Comparison of ENCODE assay signal across 40 cellular contexts in the genomic region with DNA sequence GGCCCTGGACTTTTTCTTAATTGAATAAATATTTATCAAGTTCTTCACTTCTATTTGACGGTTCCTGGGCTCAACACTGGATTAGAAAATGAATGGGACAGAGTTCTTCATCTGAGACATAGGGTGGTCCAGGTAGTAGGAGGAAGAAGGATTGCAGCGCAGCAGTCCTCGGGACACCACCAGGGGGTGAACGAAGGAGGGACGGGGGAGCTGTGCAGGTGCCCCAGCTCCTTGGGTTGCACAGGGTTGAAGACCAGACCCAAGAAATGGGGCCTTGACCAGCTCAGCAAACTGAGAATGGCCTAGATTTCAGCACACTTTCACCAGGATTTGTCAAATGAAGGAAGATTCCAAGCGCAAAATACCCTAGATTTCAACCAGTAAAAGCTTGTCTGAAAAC. TPM values are rescaled to one million over a fixed set of nuclear protein-coding genes. Genes with fewer than 3 reads are reported as not detected.
"Had no signal": no experiment of that assay in that cellular context is flagged by ENCODE, and none has a peak within 500 bp of the region (broad histone marks: within the 10 kb centered on the region; RNA-seq: fewer than 3 reads in every experiment).

No MANE protein-coding gene starts in this region.

- ATAC-seq: activated CD8-positive, alpha-beta T cell treated with anti-CD3 and anti-CD28 coated beads for 36 hours; activated T-cell treated with anti-CD3 and anti-CD28 coated beads, Interleukin-2, amount 50 U/mL, for 72 hours; activated T-helper 17 cell treated with anti-CD3 and anti-CD28 coated beads, Interleukin-2, amount 50 U/mL, for 72 hours; body of pancreas; PC-3; T-cell had no signal

- DNase-seq: activated CD4-positive, alpha-beta T cell treated with anti-CD3 and anti-CD28 coated beads for 1 hour; activated CD4-positive, alpha-beta T cell treated with anti-CD3 and anti-CD28 coated beads for 48 hours; activated CD4-positive, CD25-positive, alpha-beta regulatory T cell; activated CD8-positive, alpha-beta T cell treated with anti-CD3 and anti-CD28 coated beads for 36 hours; activated effector memory CD4-positive, alpha-beta T cell treated with anti-CD3 and anti-CD28 coated beads, Interleukin-2, amount 50 U/mL, for 16 hours; activated naive CD4-positive, alpha-beta T cell treated with Interleukin-2 at 50 U/mL for 16 hours; activated naive CD8-positive, alpha-beta T cell treated with anti-CD3 and anti-CD28 coated beads, Interleukin-2, amount 10 ng/mL, durations not matched to agents 7 days and 5 days; activated T-cell treated with anti-CD3 and anti-CD28 coated beads, Interleukin-2, amount 50 U/mL, for 1 hour; activated T-cell treated with anti-CD3 and anti-CD28 coated beads, Interleukin-2, amount 50 U/mL, for 72 hours; adrenal gland; body of pancreas; Kasumi-1; KG1; MG63; NCI-H1048; NCI-H1105 treated with DMSO at 0.1 percent for 48 hours; NCI-H1436; NCI-H1694; NCI-H1930; NCI-H2081 treated with DMSO at 0.1 percent for 48 hours; NCI-H226; NCI-H446 treated with DMSO at 0.1 percent for 48 hours; NCI-H524; NCI-H69; NCI-H82; PC-3; Peyer's patch; RPMI8226; SHP77 treated with DMSO at 0.1 percent for 48 hours; SK-N-SH; T-cell; T-helper 2 cell; T-helper 9 cell had no signal

- H3K4me3 ChIP-seq: adrenal gland, body of pancreas, MG63, Peyer's patch, SJSA1 had no signal

- H3K27ac ChIP-seq: adrenal gland, body of pancreas, Peyer's patch, SJSA1, VCaP had no signal

- FAIRE-seq: astrocyte, bronchial epithelial cell had no signal

- H3K4me2 ChIP-seq: SK-N-SH had no signal

- H3K9ac ChIP-seq: SK-N-SH had no signal

- H3K27me3 ChIP-seq: adrenal gland, body of pancreas, MG63, Peyer's patch, SJSA1 had no signal

- H3K9me3 ChIP-seq: adrenal gland, body of pancreas, MG63, Peyer's patch, SJSA1, SK-N-SH had no signal

RNA-seq across cellular contexts. Expression of a gene that starts 32.1 kb away (rescaled TPM):
- total RNA-seq: activated CD8-positive, alpha-beta memory T cell treated with anti-CD3 and anti-CD28 coated beads for 36 hours; activated CD8-positive, alpha-beta T cell treated with anti-CD3 and anti-CD28 coated beads for 36 hours; activated naive CD8-positive, alpha-beta T cell treated with anti-CD3 and anti-CD28 coated beads, Interleukin-2, amount 10 ng/mL, durations not matched to agents 7 days and 5 days; activated T-cell treated with anti-CD3 and anti-CD28 coated beads, Interleukin-2, amount 50 U/mL, for 72 hours; activated T-helper 17 cell treated with anti-CD3 and anti-CD28 coated beads, Interleukin-2, amount 50 U/mL, for 72 hours; adrenal gland; astrocyte; body of pancreas; bronchial epithelial cell; PC-3; Peyer's patch; SJSA1; T-cell had no signal
- polyA plus RNA-seq: adrenal gland, IgD-negative memory B cell, SK-N-SH had no signal
